Comparison of ENCODE assay signal across 14 cellular contexts in the genomic region with DNA sequence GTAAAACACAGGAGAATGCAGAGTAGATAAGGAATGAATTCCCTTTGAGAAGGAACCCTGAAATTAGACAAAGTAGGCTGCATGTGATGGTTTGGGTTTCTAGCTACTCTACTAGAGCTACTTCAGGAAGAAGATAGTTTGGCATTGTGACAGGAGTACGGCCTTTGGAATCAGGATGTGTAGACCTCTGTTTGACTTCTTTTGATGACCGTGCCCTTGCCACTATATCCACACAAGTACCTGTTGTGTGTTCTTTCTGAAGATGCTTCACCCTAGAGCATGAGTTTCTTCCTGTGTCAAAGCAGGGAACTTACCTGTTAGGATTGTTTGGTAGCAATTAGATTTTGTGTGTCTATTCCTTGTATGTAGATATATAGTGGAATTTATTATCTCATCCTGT.
"Had no signal": no experiment of that assay in that cellular context is flagged by ENCODE, and none has a peak within 500 bp of the region (broad histone marks: within the 10 kb centered on the region; RNA-seq: fewer than 3 reads in every experiment).

No MANE protein-coding gene starts in this region.

- H3K4me1 ChIP-seq: breast epithelium, uterus had no signal

- FAIRE-seq: endothelial cell of umbilical vein had no signal

- H3K4me3 ChIP-seq: breast epithelium, stomach, thoracic aorta, uterus had no signal

- H3K36me3 ChIP-seq: breast epithelium, thoracic aorta, uterus had no signal

- H3K27ac ChIP-seq: breast epithelium, foreskin keratinocyte, stomach, thoracic aorta, uterus had no signal

- H3K9me3 ChIP-seq: breast epithelium, stomach, thoracic aorta, uterus had no signal

- H3K27me3 ChIP-seq: breast epithelium, foreskin keratinocyte, stomach, uterus had no signal

- ATAC-seq: activated CD8-positive, alpha-beta T cell treated with anti-CD3 and anti-CD28 coated beads for 36 hours; activated T-cell treated with anti-CD3 and anti-CD28 coated beads, Interleukin-2, amount 50 U/mL, for 72 hours; foreskin keratinocyte had no signal

- DNase-seq: activated CD4-positive, alpha-beta T cell treated with anti-CD3 and anti-CD28 coated beads for 4 hours; activated CD8-positive, alpha-beta memory T cell treated with anti-CD3 and anti-CD28 coated beads, Interleukin-2, amount 50 U/mL, for 4 hours; activated CD8-positive, alpha-beta T cell treated with anti-CD3 and anti-CD28 coated beads for 36 hours; activated naive CD8-positive, alpha-beta T cell treated with anti-CD3 and anti-CD28 coated beads, Interleukin-2, amount 10 ng/mL, durations not matched to agents 7 days and 5 days; activated T-cell treated with anti-CD3 and anti-CD28 coated beads, Interleukin-2, amount 50 U/mL, for 72 hours; aorta; foreskin keratinocyte; head of caudate nucleus; stomach; T1000; uterus had no signal
